ENCODE assay signal across 12 cellular contexts in the genomic region with DNA sequence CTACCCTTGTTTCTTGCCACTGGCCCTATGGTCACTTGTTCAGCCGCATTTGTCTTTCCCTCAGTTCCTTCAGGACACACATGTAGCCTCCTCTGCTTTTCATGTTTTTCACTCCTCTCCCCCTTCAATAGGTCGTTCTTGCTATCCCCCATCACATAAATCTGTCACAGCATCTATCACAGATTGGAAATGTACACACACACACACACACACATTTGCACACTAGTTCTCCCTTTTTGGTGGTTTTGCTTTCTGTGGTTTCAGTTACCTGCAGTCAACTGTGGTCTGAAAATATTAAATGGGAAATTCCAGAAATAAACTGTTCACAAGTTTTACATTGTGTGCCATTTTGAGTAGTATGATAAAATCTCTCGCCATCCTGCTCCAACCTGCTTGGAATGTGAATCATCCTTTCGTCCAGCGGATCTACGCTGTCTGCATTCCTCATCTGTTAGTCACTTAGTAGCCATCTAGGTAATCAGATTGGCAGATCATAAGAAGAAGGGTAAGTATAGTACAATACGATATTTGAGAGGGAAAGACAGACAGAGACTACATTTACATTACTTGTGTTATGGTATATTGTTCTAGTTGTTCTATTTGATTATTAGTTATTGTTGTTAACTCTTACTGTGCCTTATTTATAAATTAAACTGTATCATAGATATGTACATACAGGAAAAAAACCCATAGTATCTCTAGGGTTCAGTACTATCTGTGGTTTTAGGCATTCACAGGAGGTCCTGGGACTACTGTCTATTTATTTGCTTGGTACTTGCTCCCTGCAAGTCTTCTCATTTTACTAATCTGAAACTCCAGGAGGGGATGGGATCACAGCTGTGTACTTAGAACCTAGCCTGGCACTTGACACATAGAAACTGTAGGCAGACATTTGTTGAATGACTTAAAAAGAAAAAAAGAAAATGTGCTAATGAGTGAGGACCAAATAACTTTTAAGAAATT.
DNase-seq lines count a peak whose midpoint lies in the region; ATAC-seq and TF ChIP-seq lines count a peak whose summit lies in the region.
"Had no signal": no experiment of that assay in that cellular context is flagged by ENCODE, and none has a peak within 500 bp of the region (broad histone marks: within the 10 kb centered on the region; RNA-seq: fewer than 3 reads in every experiment).

No MANE protein-coding gene starts in this region.

- no peak overlapping the region for H2AFZ ChIP-seq in parathyroid adenoma

- H3K4me2 ChIP-seq in parathyroid adenoma (ENCODE audit: low read length) = peak overlapping the region; percentile 33

- H3K27ac ChIP-seq in parathyroid adenoma (no peak overlapping the region), tibial artery (no peak overlapping the region)
- H3K27ac ChIP-seq: uterus had no signal

- H3K4me1 ChIP-seq in parathyroid adenoma (no peaks in the 10 kb centered on the region), tibial artery (no peaks in the 10 kb centered on the region)
- H3K4me1 ChIP-seq: uterus had no signal

- H3K27me3 Mint-ChIP-seq in activated T-cell treated with anti-CD3 and anti-CD28 coated beads, Interleukin-2, amount 50 U/mL, for 4 hours (ENCODE audit: low read depth) = no peaks in the 10 kb centered on the region

- H3K4me1 Mint-ChIP-seq in activated T-cell treated with anti-CD3 and anti-CD28 coated beads, Interleukin-2, amount 50 U/mL, for 4 hours (ENCODE audit: low read depth) = no peaks in the 10 kb centered on the region
- H3K4me1 Mint-ChIP-seq: nephron progenitor cell had no signal

- H3K27me3 ChIP-seq in parathyroid adenoma (ENCODE audit: control insufficient read depth, insufficient read depth, low read length) = no peaks in the 10 kb centered on the region
- H3K27me3 ChIP-seq in tibial artery = no peaks in the 10 kb centered on the region
- H3K27me3 ChIP-seq: uterus had no signal

- no peak overlapping the region for H3K4me3 Mint-ChIP-seq in activated T-cell treated with anti-CD3 and anti-CD28 coated beads, Interleukin-2, amount 50 U/mL, for 4 hours
- H3K4me3 Mint-ChIP-seq: activated CD8-positive, alpha-beta T cell treated with anti-CD3 and anti-CD28 coated beads for 36 hours; nephron progenitor cell had no signal

- H3K36me3 ChIP-seq in parathyroid adenoma (ENCODE audit: control insufficient read depth, insufficient read depth, low read length) = no peaks in the 10 kb centered on the region
- H3K36me3 ChIP-seq in tibial artery = no peaks in the 10 kb centered on the region
- H3K36me3 ChIP-seq: uterus had no signal

- TF ChIP-seq CTCF in choroid plexus epithelial cell (conservative IDR thresholded peaks at IDR 0.05; ENCODE audit: low read depth, low read length) (no peak), parathyroid adenoma (IDR thresholded peaks at IDR 0.05) (no peak), tibial artery (IDR thresholded peaks at IDR 0.05) (no peak)

- no peaks in the 10 kb centered on the region for H3K79me2 ChIP-seq in parathyroid adenoma

- intact Hi-C loops in tibial artery (cut with DNase I; ENCODE audit: low total_unique reads) = loop anchor here (5.0 kb wide), 1 partner anchor 233 kb away; no protein-coding TSS in a partner anchor

- H3K4me3 ChIP-seq in choroid plexus epithelial cell (ENCODE audit: low read depth, low read length) (no peak overlapping the region), parathyroid adenoma (ENCODE audit: low read depth, low read length) (no peak overlapping the region), tibial artery (no peak overlapping the region)
- H3K4me3 ChIP-seq: uterus had no signal

- no peaks in the 10 kb centered on the region for H3K9me3 ChIP-seq in parathyroid adenoma (ENCODE audit: control insufficient read depth, low read length)
- H3K9me3 ChIP-seq in tibial artery = no peaks in the 10 kb centered on the region
- H3K9me3 ChIP-seq: uterus had no signal

- H3K9me3 Mint-ChIP-seq in activated T-cell treated with anti-CD3 and anti-CD28 coated beads, Interleukin-2, amount 50 U/mL, for 4 hours = no peaks in the 10 kb centered on the region
- H3K9me3 Mint-ChIP-seq: activated CD8-positive, alpha-beta T cell treated with anti-CD3 and anti-CD28 coated beads for 36 hours had no signal

- no peak overlapping the region for H3K9ac ChIP-seq in parathyroid adenoma

- no peak for ATAC-seq in activated T-cell treated with anti-CD3 and anti-CD28 coated beads, Interleukin-2, amount 50 U/mL, for 4 hours
- ATAC-seq in GM21381 (IDR thresholded peaks at IDR 0.05; ENCODE audit: unreplicated experiment) = no peak
- ATAC-seq: activated CD8-positive, alpha-beta T cell treated with anti-CD3 and anti-CD28 coated beads for 36 hours had no signal

- H3K36me3 Mint-ChIP-seq in activated T-cell treated with anti-CD3 and anti-CD28 coated beads, Interleukin-2, amount 50 U/mL, for 4 hours (ENCODE audit: insufficient read depth) = no peaks in the 10 kb centered on the region

- DNase-seq in ELR (ENCODE audit: low read depth) (peak; percentile 98), M059J (ENCODE audit: low read depth) (peak; percentile 96), choroid plexus epithelial cell (ENCODE audit: low read depth) (peak; percentile 83), NCI-H1436 (lab: John Stamatoyannopoulos, UW) (no peak), tibial artery (no peak)
- no peak for DNase-seq in activated T-cell treated with anti-CD3 and anti-CD28 coated beads, Interleukin-2, amount 50 U/mL, for 4 hours
- DNase-seq: activated CD8-positive, alpha-beta T cell treated with anti-CD3 and anti-CD28 coated beads for 36 hours; anterior cingulate cortex; nephron progenitor cell; uterus had no signal

Comparison
In these comparisons a context has a peak if more than half of its experiments do, and no peak if none do; other contexts are left out.
1. DNase-seq: peak in ELR (single experiment), M059J (single experiment) and choroid plexus epithelial cell (single experiment); none in activated T-cell treated with anti-CD3 and anti-CD28 coated beads, Interleukin-2, amount 50 U/mL, for 4 hours (single experiment), NCI-H1436 (single experiment) and tibial artery (0 of 2).